17 cellular contexts compared by ENCODE assay signal in the genomic region with DNA sequence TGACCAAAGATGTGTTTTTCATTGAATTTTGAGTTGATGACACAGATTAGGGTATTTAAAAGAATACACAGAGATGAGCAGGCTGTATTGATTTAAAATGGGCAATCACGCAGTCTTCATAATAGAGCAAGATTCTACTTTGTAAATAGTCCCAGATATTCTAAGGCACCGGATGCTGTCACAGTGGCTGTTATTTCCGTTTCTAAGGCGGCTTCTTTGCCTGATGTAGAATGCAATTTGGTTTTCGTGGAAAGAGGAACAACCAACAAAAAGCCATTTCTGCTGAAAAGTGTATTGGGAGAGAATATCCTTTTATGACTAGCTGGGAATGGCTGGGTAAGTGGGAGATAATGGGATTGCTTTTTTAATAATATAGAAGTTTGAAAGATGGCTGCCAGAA. TPM values are rescaled to one million over a fixed set of nuclear protein-coding genes. Genes with fewer than 3 reads are reported as not detected.
DNase-seq lines count a peak whose midpoint lies in the region; ATAC-seq and TF ChIP-seq lines count a peak whose summit lies in the region.
"Had no signal": no experiment of that assay in that cellular context is flagged by ENCODE, and none has a peak within 500 bp of the region (broad histone marks: within the 10 kb centered on the region; RNA-seq: fewer than 3 reads in every experiment).

No MANE protein-coding gene starts in this region.

- ATAC-seq in HG03521 (IDR thresholded peaks at IDR 0.05; ENCODE audit: unreplicated experiment) (no peak), HG02588 (IDR thresholded peaks at IDR 0.05; ENCODE audit: unreplicated experiment) (no peak)
- ATAC-seq: gastroesophageal sphincter, GM23338 had no signal

- DNase-seq in activated naive CD4-positive, alpha-beta T cell treated with Interleukin-2 at 50 U/mL for 16 hours: no peak
- peak; percentile 34 for DNase-seq in NCI-H82 treated with DMSO at 0.1 percent for 48 hours (lab: John Stamatoyannopoulos, UW; ENCODE audit: unreplicated experiment)
- DNase-seq in glomerular visceral epithelial cell (ENCODE audit: extremely low spot score): no peak
- DNase-seq: activated B cell treated with CpG ODN at 0.5 μM for 24 hours; NCI-H2029; NCI-H748 treated with DMSO at 0.1 percent for 48 hours; SHP77 treated with DMSO at 0.1 percent for 48 hours; stimulated activated CD8-positive, alpha-beta memory T cell treated with anti-CD3 and anti-CD28 coated beads, Interleukin-4, amount 100 ng/mL, for 48 hours had no signal

- H3K27ac Mint-ChIP-seq in activated naive CD4-positive, alpha-beta T cell treated with anti-CD3 and anti-CD28 coated beads, Interleukin-2, amount 50 U/mL, for 24 hours: peak overlapping the region; percentile 53
- peak overlapping the region in 3 of 5 experiments; percentile 40 to 88 (median 82) for H3K27ac Mint-ChIP-seq in brain
- H3K27ac Mint-ChIP-seq: activated B cell treated with CpG ODN at 0.5 μM for 24 hours had no signal

- no peak for TF ChIP-seq CTCF in brain (conservative IDR thresholded peaks at IDR 0.05)

- peak overlapping the region; percentile 52 for H3K27ac ChIP-seq in temporal lobe (ENCODE audit: low read depth, low read length)
- H3K27ac ChIP-seq: gastroesophageal sphincter had no signal

- H3K9me3 Mint-ChIP-seq in activated naive CD4-positive, alpha-beta T cell treated with anti-CD3 and anti-CD28 coated beads, Interleukin-2, amount 50 U/mL, for 24 hours: no peaks in the 10 kb centered on the region
- no peaks in the 10 kb centered on the region for H3K9me3 Mint-ChIP-seq in brain
- H3K9me3 Mint-ChIP-seq: activated B cell treated with CpG ODN at 0.5 μM for 24 hours, GM23338 had no signal

- no peaks in the 10 kb centered on the region for H3K36me3 Mint-ChIP-seq in activated naive CD4-positive, alpha-beta T cell treated with anti-CD3 and anti-CD28 coated beads, Interleukin-2, amount 50 U/mL, for 24 hours
- H3K36me3 Mint-ChIP-seq in brain: no peaks in the 10 kb centered on the region

- peak overlapping the region; percentile 70 for H3K4me3 Mint-ChIP-seq in activated naive CD4-positive, alpha-beta T cell treated with anti-CD3 and anti-CD28 coated beads, Interleukin-2, amount 50 U/mL, for 24 hours
- peak overlapping the region in 1 of 5 experiments; percentile 68 for H3K4me3 Mint-ChIP-seq in brain
- H3K4me3 Mint-ChIP-seq: activated B cell treated with CpG ODN at 0.5 μM for 24 hours, GM23338 had no signal

- peaks cover 38% of the 10 kb centered on the region for H3K4me1 Mint-ChIP-seq in activated naive CD4-positive, alpha-beta T cell treated with anti-CD3 and anti-CD28 coated beads, Interleukin-2, amount 50 U/mL, for 24 hours
- H3K4me1 Mint-ChIP-seq in brain: peaks cover 40% of the 10 kb centered on the region

- H3K27me3 Mint-ChIP-seq in activated naive CD4-positive, alpha-beta T cell treated with anti-CD3 and anti-CD28 coated beads, Interleukin-2, amount 50 U/mL, for 24 hours: no peaks in the 10 kb centered on the region
- no peaks in the 10 kb centered on the region for H3K27me3 Mint-ChIP-seq in brain
- H3K27me3 Mint-ChIP-seq: activated B cell treated with CpG ODN at 0.5 μM for 24 hours had no signal

RNA-seq across cellular contexts. Expression of gene PRKACG, which starts 17.5 kb away (rescaled TPM):
- polyA plus RNA-seq in brain (ENCODE audit: insufficient read depth, low read depth, low replicate concordance): not detected
- total RNA-seq in temporal lobe: not detected
- total RNA-seq: activated B cell treated with CpG ODN at 0.5 μM for 24 hours, cardiac septum, gastroesophageal sphincter, GM23338 had no signal
- polyA plus RNA-seq: GM23338, keratinocyte had no signal

RNA-seq across cellular contexts. Expression of gene FXN, which starts 39.1 kb away (rescaled TPM):
- polyA plus RNA-seq in brain (ENCODE audit: insufficient read depth, low read depth, low replicate concordance): 9.9 TPM
- total RNA-seq in temporal lobe: 1.7 TPM
